In genomic region chr1:248837794-248838356, GRCh38 we compare ENCODE assay signal across 8 cellular contexts. TPM values are rescaled to one million over a fixed set of nuclear protein-coding genes. Genes with fewer than 3 reads are reported as not detected.
DNase-seq lines count a peak whose midpoint lies in the region; ATAC-seq and TF ChIP-seq lines count a peak whose summit lies in the region.

TSS of gene ZNF672 (plus strand) at chr1:248838224. CDS start at chr1:248847275, 9,051 bp downstream.

- peak within 1 kb of the TSS; percentile 95 for H3K14ac ChIP-seq in IMR-90 (replicated peaks; ENCODE audit: low read depth, low read length)

- 0% methylated on average over 20 of the region's 48 CpGs; no CpG with 5 or more reads in 1 of the 2 experiments for WGBS in IMR-90 (ENCODE audit: extremely low coverage in 2 of 2, insufficient read length in 1 of 2), 2 experiments

- H2BK15ac ChIP-seq in IMR-90 (ENCODE audit: low read depth, low read length) = peak within 1 kb of the TSS; percentile 62; the same call in 2 of the 3 replicates

- intact Hi-C loops in IMR-90 (cut with micrococcal nuclease) (loop anchor here (1.0 kb wide), 1 partner anchor 35 kb away; no protein-coding TSS in a partner anchor), OCI-LY7 (cut with micrococcal nuclease; ENCODE audit: unreplicated experiment) (loop anchor here (1.0 kb wide), 5 partner anchors 12 to 215 kb away; partner anchors contain the start of gene PGBD2)

- H4K8ac ChIP-seq in IMR-90 (ENCODE audit: low read depth in 2 of 2, low read length in 2 of 2) = peak within 1 kb of the TSS; percentile 73 to 95

- H3K36me3 Mint-ChIP-seq in endothelial cell (ENCODE audit: low read depth, unreplicated experiment) = no peaks in the 10 kb centered on the region

- peak within 1 kb of the TSS; percentile 75; the same call in 1 of the 2 replicates for H3K18ac ChIP-seq in IMR-90 (ENCODE audit: low read depth, low read length)

- TF ChIP-seq CTCF in IMR-90 (conservative IDR thresholded peaks at IDR 0.05; ENCODE audit: low read depth, low read length) = no peak
- TF ChIP-seq CTCF in OCI-LY7 (conservative IDR thresholded peaks at IDR 0.05; ENCODE audit: low read length) = no peak
- TF ChIP-seq CTCF in endothelial cell (IDR thresholded peaks at IDR 0.05; ENCODE audit: unreplicated experiment) = no peak

- no peak for TF ChIP-seq RAD21 in IMR-90 (IDR thresholded peaks at IDR 0.05; ENCODE audit: low read length)

- H3K9me3 ChIP-seq in IMR-90 (ENCODE audit: control insufficient read depth, insufficient read depth, low read length) (no peaks in the 10 kb centered on the region), OCI-LY7 (ENCODE audit: low read length) (no peaks in the 10 kb centered on the region)

- H3K4me1 ChIP-seq in IMR-90 (ENCODE audit: control insufficient read depth, insufficient read depth, low read length) = peaks cover 10% of the 10 kb centered on the region
- H3K4me1 ChIP-seq in OCI-LY7 (ENCODE audit: insufficient read depth, low read length, poor library complexity, severe bottlenecking) = peaks cover 24% of the 10 kb centered on the region

- H3K27ac ChIP-seq in IMR-90 (ENCODE audit: insufficient read depth, low read length) (peak within 1 kb of the TSS; percentile 97), OCI-LY7 (ENCODE audit: low read depth, low read length, poor library complexity, severe bottlenecking) (peak within 1 kb of the TSS; percentile 74)

- H3K27ac Mint-ChIP-seq in endothelial cell (ENCODE audit: unreplicated experiment) = peak within 1 kb of the TSS; percentile 89

- H3K9me2 ChIP-seq in OCI-LY7 (ENCODE audit: insufficient read depth, low read length) = no peaks in the 10 kb centered on the region

- POLR2A ChIA-PET in IMR-90 (lab: Charles Lee; ENCODE audit: unreplicated experiment) = interaction anchor here (1.0 kb wide), 1 partner anchor 12 kb away, joined by 4 read pairs; the partner anchor contains the start of gene SH3BP5L
- POLR2A ChIA-PET in OCI-LY7 (lab: Charles Lee) = interaction anchor here (1.1 to 5.5 kb wide), 13 partner anchors 11 to 68 kb away, joined by 3 to 70 read pairs (median 8); partner anchors contain the start of genes PGBD2, SH3BP5L and ZNF692

- H3K56ac ChIP-seq in IMR-90 (ENCODE audit: extremely low read depth, insufficient read depth, low read length) = 0 out of 2 replicates have a peak within 1 kb of the TSS, but pooled peaks have one; percentile 43

- peak within 1 kb of the TSS; percentile 96 for H2BK5ac ChIP-seq in IMR-90 (ENCODE audit: low read depth, low read length, poor library complexity, severe bottlenecking)

- H2AK5ac ChIP-seq in IMR-90 (ENCODE audit: low read depth, low read length) = peak within 1 kb of the TSS; percentile 85

- peak within 1 kb of the TSS; percentile 57 for H4K91ac ChIP-seq in IMR-90 (ENCODE audit: insufficient read depth, low read depth, low read length)

- H3K4me2 ChIP-seq in IMR-90 (ENCODE audit: low read depth, low read length) (peak within 1 kb of the TSS; percentile 94), OCI-LY7 (ENCODE audit: low read length) (peak within 1 kb of the TSS; percentile 89)

- peak within 1 kb of the TSS; percentile 89 for H3K4me3 ChIP-seq in IMR-90 (ENCODE audit: insufficient read depth, low read depth, low read length)
- H3K4me3 ChIP-seq in OCI-LY7 (ENCODE audit: low read depth, low read length, poor library complexity, severe bottlenecking) = peak within 1 kb of the TSS; percentile 86

- 0 out of 2 replicates have a peak within 1 kb of the TSS, but pooled peaks have one; percentile 43 for H2BK20ac ChIP-seq in IMR-90 (ENCODE audit: low read depth, low read length)

- H3K36me3 ChIP-seq in IMR-90 (ENCODE audit: control insufficient read depth, insufficient read depth, low read length) (no peaks in the 10 kb centered on the region), OCI-LY7 (ENCODE audit: insufficient read depth, low read length) (peaks cover 7% of the 10 kb centered on the region; the same call in 1 of the 2 replicates)

- peaks cover 10% of the 10 kb centered on the region for H3K4me1 Mint-ChIP-seq in endothelial cell (ENCODE audit: unreplicated experiment)

- peak within 1 kb of the TSS; percentile 82 for H4K5ac ChIP-seq in IMR-90 (ENCODE audit: low read depth, low read length)

- H3K27me3 Mint-ChIP-seq in endothelial cell (ENCODE audit: unreplicated experiment) = peaks cover 8% of the 10 kb centered on the region

- peaks cover 22 to 33% of the 10 kb centered on the region in 2 experiments for H3K79me1 ChIP-seq in IMR-90 (ENCODE audit: low read depth in 1 of 2, low read length in 2 of 2)

- in situ Hi-C loops in IMR-90 (cut with MboI; ENCODE audit: low sequenced_read_pairs) = no loop called here

- H2AFZ ChIP-seq in IMR-90 (replicated peaks; ENCODE audit: low read length, poor library complexity) (peak within 1 kb of the TSS; percentile 99), OCI-LY7 (ENCODE audit: low read length) (peak within 1 kb of the TSS; percentile 85)

- BruUV-seq in IMR-90 (replicated peaks; lab: Mats Ljungman, UMichigan) (no TSS peak), OCI-LY7 (replicated peaks; lab: Mats Ljungman, UMichigan) (no TSS peak)

- H3K4ac ChIP-seq in IMR-90 (ENCODE audit: low read depth, low read length) = peak within 1 kb of the TSS; percentile 90

- dilution Hi-C loops in IMR-90 (cut with HindIII; ENCODE audit: low sequenced_read_pairs, unreplicated experiment) = no loop called here

- no peaks in the 10 kb centered on the region for H3K9me1 ChIP-seq in IMR-90 (ENCODE audit: insufficient read depth, low read length)

- TF ChIP-seq POLR2A in IMR-90 (IDR thresholded peaks at IDR 0.05; ENCODE audit: low read depth, low read length) = no peak

- peak within 1 kb of the TSS; percentile 90 for H3K9ac ChIP-seq in IMR-90 (ENCODE audit: low read depth, low read length)

- ATAC-seq in GM21529 (IDR thresholded peaks at IDR 0.05; ENCODE audit: unreplicated experiment) = peak; percentile 80
- peak; percentile 90 for ATAC-seq in IMR-90 (ENCODE audit: low read depth)

- H3K23ac ChIP-seq in IMR-90 (ENCODE audit: low read depth, low read length) = peak within 1 kb of the TSS; percentile 83; the same call in 1 of the 2 replicates

- H2BK120ac ChIP-seq in IMR-90 (ENCODE audit: low read depth, low read length) = peak within 1 kb of the TSS; percentile 89

- peak within 1 kb of the TSS; percentile 92 for H3K4me3 Mint-ChIP-seq in endothelial cell (ENCODE audit: unreplicated experiment)

- H3K79me2 ChIP-seq in OCI-LY7 (ENCODE audit: insufficient read depth, low read depth, low read length) = peaks cover 16% of the 10 kb centered on the region

- H2AK9ac ChIP-seq in IMR-90 (replicated peaks; ENCODE audit: low read depth, low read length, poor library complexity) = peak within 1 kb of the TSS; percentile 96

- peak; percentile 97 for DNase-seq in DMS114 treated with DMSO at 0.1 percent for 48 hours (lab: John Stamatoyannopoulos, UW; ENCODE audit: unreplicated experiment)
- peak; percentile 97 for DNase-seq in IMR-90
- DNase-seq in OCI-LY7 (ENCODE audit: low spot score) = peak; percentile 96
- DNase-seq in activated CD8-positive, alpha-beta memory T cell treated with anti-CD3 and anti-CD28 coated beads, Interleukin-2, amount 50 U/mL, for 48 hours = peak; percentile 94
- DNase-seq in endothelial cell (ENCODE audit: low spot score) = peak; percentile 97
- peak; percentile 98 for DNase-seq in middle frontal gyrus (ENCODE audit: extremely low spot score, low spot score)
- DNase-seq in stimulated activated CD8-positive, alpha-beta memory T cell treated with anti-CD3 and anti-CD28 coated beads, Interleukin-2, amount 100 ng/mL, for 1 hour (ENCODE audit: low read depth in 2 of 2) = peak; percentile 82 to 88

- no peaks in the 10 kb centered on the region for H4K20me1 ChIP-seq in IMR-90 (ENCODE audit: insufficient read depth, low read length)
- H4K20me1 ChIP-seq in OCI-LY7 (ENCODE audit: insufficient read depth, low read length) = no peaks in the 10 kb centered on the region

- CTCF ChIA-PET in IMR-90 (lab: Yijun Ruan, JAX) (interaction anchor here (0.9 to 1.5 kb wide), 2 partner anchors 12 to 21 kb away, joined by 3 to 6 read pairs; partner anchors contain the start of genes SH3BP5L and ZNF692), OCI-LY7 (lab: Charles Lee; ENCODE audit: unreplicated experiment) (interaction anchor here (1.0 to 1.3 kb wide), 2 partner anchors 9 to 21 kb away, joined by 3 to 7 read pairs; partner anchors contain the start of gene ZNF692)

- H3K27me3 ChIP-seq in IMR-90 (ENCODE audit: control insufficient read depth, insufficient read depth, low read length) = no peaks in the 10 kb centered on the region

- no peaks in the 10 kb centered on the region for H3K9me3 Mint-ChIP-seq in endothelial cell (ENCODE audit: unreplicated experiment)

TF ChIP-seq in IMR-90, 13 proteins besides CTCF, POLR2A, EP300 and RAD21 (continues in another document):
- TF ChIP-seq RCOR1 (IDR thresholded peaks at IDR 0.05; ENCODE audit: insufficient replicate concordance, low read length) = no peak
- peak; percentile 98 for TF ChIP-seq RFX5 (IDR thresholded peaks at IDR 0.05; ENCODE audit: low read depth, low read length)
- no peak for TF ChIP-seq SMC3 (IDR thresholded peaks at IDR 0.05; ENCODE audit: low read depth, low read length)
- TF ChIP-seq, protein P1, sequence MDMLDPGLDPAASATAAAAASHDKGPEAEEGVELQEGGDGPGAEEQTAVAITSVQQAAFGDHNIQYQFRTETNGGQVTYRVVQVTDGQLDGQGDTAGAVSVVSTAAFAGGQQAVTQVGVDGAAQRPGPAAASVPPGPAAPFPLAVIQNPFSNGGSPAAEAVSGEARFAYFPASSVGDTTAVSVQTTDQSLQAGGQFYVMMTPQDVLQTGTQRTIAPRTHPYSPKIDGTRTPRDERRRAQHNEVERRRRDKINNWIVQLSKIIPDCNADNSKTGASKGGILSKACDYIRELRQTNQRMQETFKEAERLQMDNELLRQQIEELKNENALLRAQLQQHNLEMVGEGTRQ (IDR thresholded peaks at IDR 0.05; ENCODE audit: low read depth, low read length) = no peak; the same call in 1 of the 2 replicates
- TF ChIP-seq MAFK (IDR thresholded peaks at IDR 0.05; ENCODE audit: low read depth, low read length) = no peak
- TF ChIP-seq, protein P2, sequence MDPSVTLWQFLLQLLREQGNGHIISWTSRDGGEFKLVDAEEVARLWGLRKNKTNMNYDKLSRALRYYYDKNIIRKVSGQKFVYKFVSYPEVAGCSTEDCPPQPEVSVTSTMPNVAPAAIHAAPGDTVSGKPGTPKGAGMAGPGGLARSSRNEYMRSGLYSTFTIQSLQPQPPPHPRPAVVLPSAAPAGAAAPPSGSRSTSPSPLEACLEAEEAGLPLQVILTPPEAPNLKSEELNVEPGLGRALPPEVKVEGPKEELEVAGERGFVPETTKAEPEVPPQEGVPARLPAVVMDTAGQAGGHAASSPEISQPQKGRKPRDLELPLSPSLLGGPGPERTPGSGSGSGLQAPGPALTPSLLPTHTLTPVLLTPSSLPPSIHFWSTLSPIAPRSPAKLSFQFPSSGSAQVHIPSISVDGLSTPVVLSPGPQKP (IDR thresholded peaks at IDR 0.05; ENCODE audit: borderline replicate concordance, low read depth, low read length) = no peak

RNA-seq across cellular contexts. Expression of gene ZNF672, which starts in this region (rescaled TPM):
- 6.6 and 6.9 TPM in 2 replicates for total RNA-seq in IMR-90 (2012; rRNA removed)
- polyA plus RNA-seq in IMR-90 (2012; rRNA removed) = 12.6 and 16.2 TPM in 2 replicates
- 10.4 and 15.2 TPM in 2 replicates for polyA plus RNA-seq in IMR-90 (2012; cell fraction: cytosol; rRNA removed)
- 16.8 and 30.7 TPM in 2 replicates for polyA plus RNA-seq in IMR-90 (2012; cell fraction: nucleus; rRNA removed; ENCODE audit: low replicate concordance)
- 45.7 and 56.1 TPM in 2 replicates for total RNA-seq in OCI-LY7 (2014; rRNA removed; shearing (Covaris generic))
- total RNA-seq in OCI-LY7 (2022) = 50.0 and 52.7 TPM in 2 replicates
- 29.8 TPM for total RNA-seq in endothelial cell (ENCODE audit: unreplicated experiment)

Comparison
In these comparisons a context has a peak if more than half of its experiments do, and no peak if none do; other contexts are left out.
1. Peak in every context shown above with its lines: DNase-seq, ATAC-seq, H3K4me3 ChIP-seq and H3K27ac ChIP-seq.